ENCODE assay signal across 31 cellular contexts in the genomic region with DNA sequence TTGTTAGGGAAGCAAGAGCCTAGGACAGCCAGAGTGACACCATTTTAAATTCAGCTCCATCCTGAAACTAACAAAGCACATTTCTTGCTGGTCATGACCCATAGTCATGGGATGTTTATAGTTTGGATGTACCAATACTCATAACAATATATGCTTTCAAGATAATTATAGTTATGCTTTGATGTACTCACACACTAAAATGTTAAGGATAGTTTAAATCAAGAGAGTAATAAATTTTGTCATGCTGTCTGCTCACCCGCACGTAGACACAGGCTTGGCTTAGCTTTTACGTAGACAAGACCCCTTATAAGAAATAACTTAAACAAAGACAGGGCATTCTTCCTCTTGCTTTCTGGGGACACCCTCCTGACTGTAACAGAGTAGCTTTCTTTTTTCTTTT.
"Had no signal": no experiment of that assay in that cellular context is flagged by ENCODE, and none has a peak within 500 bp of the region (broad histone marks: within the 10 kb centered on the region; RNA-seq: fewer than 3 reads in every experiment).

No MANE protein-coding gene starts in this region.

- H3K27ac ChIP-seq: ascending aorta, breast epithelium, cardiac muscle cell, colonic mucosa, foreskin keratinocyte, gastroesophageal sphincter, WERI-Rb-1 had no signal

- H3K4me1 ChIP-seq: foreskin keratinocyte had no signal

- DNase-seq: activated B cell treated with CpG ODN at 0.5 μM for 24 hours; activated CD4-positive, alpha-beta T cell treated with anti-CD3 and anti-CD28 coated beads for 48 hours; activated CD4-positive, alpha-beta T cell treated with anti-CD3 and anti-CD28 coated beads, Interleukin-2, amount 50 U/mL, for 1 hour; activated CD4-positive, alpha-beta T cell treated with anti-CD3 and anti-CD28 coated beads, Interleukin-2, amount 50 U/mL, for 48 hours; activated CD8-positive, alpha-beta memory T cell treated with anti-CD3 and anti-CD28 coated beads for 24 hours; activated CD8-positive, alpha-beta T cell treated with anti-CD3 and anti-CD28 coated beads for 36 hours; activated effector memory CD4-positive, alpha-beta T cell treated with anti-CD3 and anti-CD28 coated beads, Interleukin-2, amount 50 U/mL, for 16 hours; activated naive CD4-positive, alpha-beta T cell treated with anti-CD3 and anti-CD28 coated beads for 36 hours; activated naive CD8-positive, alpha-beta T cell treated with anti-CD3 and anti-CD28 coated beads, Interleukin-2, amount 10 ng/mL, durations not matched to agents 7 days and 5 days; activated T-cell treated with anti-CD3 and anti-CD28 coated beads, Interleukin-2, amount 50 U/mL, for 4 hours; central memory CD4-positive, alpha-beta T cell; cerebellar nuclear complex; colonic mucosa; effector CD8-positive, alpha-beta T cell; foreskin keratinocyte; T-helper 1 cell; T-helper 17 cell; T1000; WERI-Rb-1 had no signal

- H3K36me3 ChIP-seq: ascending aorta, breast epithelium, cardiac muscle cell, colonic mucosa, gastroesophageal sphincter, WERI-Rb-1 had no signal

- H3K27me3 ChIP-seq: ascending aorta, breast epithelium, cardiac muscle cell, colonic mucosa, foreskin keratinocyte, gastroesophageal sphincter had no signal

- H3K36me3 Mint-ChIP-seq: activated naive CD4-positive, alpha-beta T cell treated with anti-CD3 and anti-CD28 coated beads, Interleukin-2, amount 50 U/mL, for 24 hours; activated naive CD8-positive, alpha-beta T cell treated with anti-CD3 and anti-CD28 coated beads, Interleukin-2, amount 10 ng/mL, durations not matched to agents 7 days and 5 days; brain had no signal

- H3K27me3 Mint-ChIP-seq: activated CD8-positive, alpha-beta T cell treated with anti-CD3 and anti-CD28 coated beads for 36 hours; T-helper 17 cell had no signal

- H3K4me3 Mint-ChIP-seq: activated B cell treated with CpG ODN at 0.5 μM for 24 hours; activated CD8-positive, alpha-beta T cell treated with anti-CD3 and anti-CD28 coated beads for 36 hours; activated naive CD4-positive, alpha-beta T cell treated with anti-CD3 and anti-CD28 coated beads for 36 hours; activated naive CD4-positive, alpha-beta T cell treated with anti-CD3 and anti-CD28 coated beads, Interleukin-2, amount 50 U/mL, for 24 hours; activated naive CD8-positive, alpha-beta T cell treated with anti-CD3 and anti-CD28 coated beads, Interleukin-2, amount 10 ng/mL, durations not matched to agents 7 days and 5 days; activated T-cell treated with anti-CD3 and anti-CD28 coated beads, Interleukin-2, amount 50 U/mL, for 4 hours; activated T-helper 1 cell treated with anti-CD3 and anti-CD28 coated beads, Interleukin-12 subunit alpha, Interleukin-12 subunit beta, Interleukin-2, Interleukin-4 antibody, amounts not matched to agents 30 ng/mL and 10 ng/mL and 1 ng/mL, durations not matched to agents 14 hours and 24 hours and 36 hours; brain; T-helper 17 cell; T-helper 2 cell treated with Interferon-gamma antibody and Interleukin-4, amounts not matched to agents 5 μg/mL and 100 μg/mL, for 36 hours had no signal

- H3K9me3 ChIP-seq: ascending aorta, breast epithelium, colonic mucosa, gastroesophageal sphincter had no signal

- H3K9me3 Mint-ChIP-seq: activated B cell treated with CpG ODN at 0.5 μM for 24 hours; activated CD8-positive, alpha-beta T cell treated with anti-CD3 and anti-CD28 coated beads for 36 hours; activated naive CD4-positive, alpha-beta T cell treated with anti-CD3 and anti-CD28 coated beads for 36 hours; activated naive CD4-positive, alpha-beta T cell treated with anti-CD3 and anti-CD28 coated beads, Interleukin-2, amount 50 U/mL, for 24 hours; activated naive CD8-positive, alpha-beta T cell treated with anti-CD3 and anti-CD28 coated beads, Interleukin-2, amount 10 ng/mL, durations not matched to agents 7 days and 5 days; activated T-cell treated with anti-CD3 and anti-CD28 coated beads, Interleukin-2, amount 50 U/mL, for 4 hours; activated T-helper 1 cell treated with anti-CD3 and anti-CD28 coated beads, Interleukin-12 subunit alpha, Interleukin-12 subunit beta, Interleukin-2, Interleukin-4 antibody, amounts not matched to agents 30 ng/mL and 10 ng/mL and 1 ng/mL, durations not matched to agents 14 hours and 24 hours and 36 hours; activated T-helper 2 cell treated with anti-CD3 and anti-CD28 coated beads, Interferon-gamma antibody, Interleukin-2, Interleukin-4, amounts not matched to agents 10 μg/mL and 5 μg/mL and 100 μg/mL, durations not matched to agents 14 hours and 24 hours and 36 hours; brain; T-helper 2 cell treated with Interferon-gamma antibody and Interleukin-4, amounts not matched to agents 5 μg/mL and 100 μg/mL, for 36 hours had no signal

- ATAC-seq: activated CD4-positive, CD25-positive, alpha-beta regulatory T cell treated with anti-CD3 and anti-CD28 coated beads, Interleukin-2, amount 50 U/mL, for 24 hours; activated CD8-positive, alpha-beta T cell treated with anti-CD3 and anti-CD28 coated beads for 36 hours; activated T-cell treated with anti-CD3 and anti-CD28 coated beads, Interleukin-2, amount 50 U/mL, for 4 hours; esophagus mucosa; foreskin keratinocyte; gastroesophageal sphincter; T-helper 17 cell had no signal

- H3K27ac Mint-ChIP-seq: activated B cell treated with CpG ODN at 0.5 μM for 24 hours; activated CD8-positive, alpha-beta T cell treated with anti-CD3 and anti-CD28 coated beads for 36 hours; activated naive CD4-positive, alpha-beta T cell treated with anti-CD3 and anti-CD28 coated beads for 36 hours; activated naive CD4-positive, alpha-beta T cell treated with anti-CD3 and anti-CD28 coated beads, Interleukin-2, amount 50 U/mL, for 24 hours; activated naive CD8-positive, alpha-beta T cell treated with anti-CD3 and anti-CD28 coated beads, Interleukin-2, amount 10 ng/mL, durations not matched to agents 7 days and 5 days; activated T-helper 1 cell treated with anti-CD3 and anti-CD28 coated beads, Interleukin-12 subunit alpha, Interleukin-12 subunit beta, Interleukin-2, Interleukin-4 antibody, amounts not matched to agents 30 ng/mL and 10 ng/mL and 1 ng/mL, durations not matched to agents 14 hours and 24 hours and 36 hours; activated T-helper 2 cell treated with anti-CD3 and anti-CD28 coated beads, Interferon-gamma antibody, Interleukin-2, Interleukin-4, amounts not matched to agents 10 μg/mL and 5 μg/mL and 100 μg/mL, durations not matched to agents 14 hours and 24 hours and 36 hours; brain; T-helper 17 cell; T-helper 2 cell treated with Interferon-gamma antibody and Interleukin-4, amounts not matched to agents 5 μg/mL and 100 μg/mL, for 36 hours had no signal

- H3K4me3 ChIP-seq: ascending aorta, breast epithelium, cardiac muscle cell, colonic mucosa, gastroesophageal sphincter had no signal

- FAIRE-seq: endometrium had no signal
